8 cellular contexts compared by ENCODE assay signal in the genomic region with DNA sequence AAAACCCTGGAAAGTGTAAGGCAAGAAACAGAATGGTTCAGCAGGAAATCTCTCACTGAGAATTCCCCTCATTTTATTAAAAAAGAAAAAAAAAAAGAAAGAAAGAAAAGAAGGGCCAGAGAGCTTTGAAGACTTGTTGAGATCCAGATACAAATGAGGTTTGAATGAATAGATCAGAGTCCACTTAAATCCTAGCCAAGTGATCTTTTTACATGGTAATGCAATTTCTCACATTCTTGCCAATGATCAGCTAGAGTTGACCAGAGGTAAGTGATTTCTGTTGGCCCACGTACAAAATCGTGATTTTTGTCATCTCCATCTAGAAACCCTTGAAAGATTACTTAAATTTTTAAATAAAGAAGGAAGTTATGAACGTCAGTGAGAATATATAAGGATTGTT.
"Had no signal": no experiment of that assay in that cellular context is flagged by ENCODE, and none has a peak within 500 bp of the region (broad histone marks: within the 10 kb centered on the region; RNA-seq: fewer than 3 reads in every experiment).

No MANE protein-coding gene starts in this region.

- H3K36me3 Mint-ChIP-seq: IgD-negative memory B cell had no signal

- H3K27ac Mint-ChIP-seq: IgD-negative memory B cell had no signal

- H3K4me3 ChIP-seq: K562 had no signal

- H3K27ac ChIP-seq: HL-60, KMS-11 had no signal

- H3K4me2 ChIP-seq: KMS-11 had no signal

- DNase-seq: IMR-90, KBM-7, KG1 had no signal

- H3K4me1 Mint-ChIP-seq: IgD-negative memory B cell had no signal

- H3K27me3 Mint-ChIP-seq: IgD-negative memory B cell had no signal

- H3K4me3 Mint-ChIP-seq: IgD-negative memory B cell had no signal

- ATAC-seq: HepG2, K562 had no signal
